Comparison of ENCODE assay signal across 1 cellular context in the genomic region with DNA sequence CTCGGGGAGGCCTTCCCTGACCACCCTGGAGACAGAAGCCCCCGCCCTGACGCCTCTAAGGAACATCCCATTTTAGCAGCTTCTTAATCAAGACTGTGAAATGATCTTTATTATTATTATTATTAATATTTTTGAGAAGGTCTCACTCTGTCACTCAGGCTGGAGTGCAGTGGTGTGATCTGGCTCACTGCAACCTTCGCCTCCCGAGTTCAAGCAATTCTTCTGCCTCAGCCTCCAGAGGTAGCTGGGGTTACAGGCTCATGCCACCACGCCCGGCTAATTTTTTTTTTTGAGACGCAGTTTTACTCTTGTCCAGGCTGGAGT.
TF ChIP-seq lines count a peak whose summit lies in the region.

No MANE protein-coding gene starts in this region.

TF ChIP-seq in H1, 55 proteins besides CTCF, POLR2A, EP300 and RAD21:
- TF ChIP-seq BRCA1 (IDR thresholded peaks at IDR 0.05; ENCODE audit: low read depth, low read length) (no peak), CHD1 (IDR thresholded peaks at IDR 0.05; ENCODE audit: low read depth, low read length) (no peak), POU5F1 (IDR thresholded peaks at IDR 0.05; ENCODE audit: low read depth, low read length) (no peak), YY1 (IDR thresholded peaks at IDR 0.05; ENCODE audit: low read depth, low read length) (no peak), CBX5 (IDR thresholded peaks at IDR 0.05; ENCODE audit: low read depth, low read length) (no peak), FOSL1 (IDR thresholded peaks at IDR 0.05; ENCODE audit: insufficient read depth, low read depth, low read length) (no peak), TBP (IDR thresholded peaks at IDR 0.05; ENCODE audit: low read depth, low read length) (no peak), KDM1A (IDR thresholded peaks at IDR 0.05; ENCODE audit: borderline replicate concordance, low read length) (no peak)
- TF ChIP-seq, protein P1, sequence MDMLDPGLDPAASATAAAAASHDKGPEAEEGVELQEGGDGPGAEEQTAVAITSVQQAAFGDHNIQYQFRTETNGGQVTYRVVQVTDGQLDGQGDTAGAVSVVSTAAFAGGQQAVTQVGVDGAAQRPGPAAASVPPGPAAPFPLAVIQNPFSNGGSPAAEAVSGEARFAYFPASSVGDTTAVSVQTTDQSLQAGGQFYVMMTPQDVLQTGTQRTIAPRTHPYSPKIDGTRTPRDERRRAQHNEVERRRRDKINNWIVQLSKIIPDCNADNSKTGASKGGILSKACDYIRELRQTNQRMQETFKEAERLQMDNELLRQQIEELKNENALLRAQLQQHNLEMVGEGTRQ (IDR thresholded peaks at IDR 0.05; ENCODE audit: low read length): no peak
- TF ChIP-seq, protein P2, sequence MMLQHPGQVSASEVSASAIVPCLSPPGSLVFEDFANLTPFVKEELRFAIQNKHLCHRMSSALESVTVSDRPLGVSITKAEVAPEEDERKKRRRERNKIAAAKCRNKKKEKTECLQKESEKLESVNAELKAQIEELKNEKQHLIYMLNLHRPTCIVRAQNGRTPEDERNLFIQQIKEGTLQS (IDR thresholded peaks at IDR 0.05; ENCODE audit: insufficient read depth, low read depth, low read length): no peak
- TF ChIP-seq, protein P3, sequence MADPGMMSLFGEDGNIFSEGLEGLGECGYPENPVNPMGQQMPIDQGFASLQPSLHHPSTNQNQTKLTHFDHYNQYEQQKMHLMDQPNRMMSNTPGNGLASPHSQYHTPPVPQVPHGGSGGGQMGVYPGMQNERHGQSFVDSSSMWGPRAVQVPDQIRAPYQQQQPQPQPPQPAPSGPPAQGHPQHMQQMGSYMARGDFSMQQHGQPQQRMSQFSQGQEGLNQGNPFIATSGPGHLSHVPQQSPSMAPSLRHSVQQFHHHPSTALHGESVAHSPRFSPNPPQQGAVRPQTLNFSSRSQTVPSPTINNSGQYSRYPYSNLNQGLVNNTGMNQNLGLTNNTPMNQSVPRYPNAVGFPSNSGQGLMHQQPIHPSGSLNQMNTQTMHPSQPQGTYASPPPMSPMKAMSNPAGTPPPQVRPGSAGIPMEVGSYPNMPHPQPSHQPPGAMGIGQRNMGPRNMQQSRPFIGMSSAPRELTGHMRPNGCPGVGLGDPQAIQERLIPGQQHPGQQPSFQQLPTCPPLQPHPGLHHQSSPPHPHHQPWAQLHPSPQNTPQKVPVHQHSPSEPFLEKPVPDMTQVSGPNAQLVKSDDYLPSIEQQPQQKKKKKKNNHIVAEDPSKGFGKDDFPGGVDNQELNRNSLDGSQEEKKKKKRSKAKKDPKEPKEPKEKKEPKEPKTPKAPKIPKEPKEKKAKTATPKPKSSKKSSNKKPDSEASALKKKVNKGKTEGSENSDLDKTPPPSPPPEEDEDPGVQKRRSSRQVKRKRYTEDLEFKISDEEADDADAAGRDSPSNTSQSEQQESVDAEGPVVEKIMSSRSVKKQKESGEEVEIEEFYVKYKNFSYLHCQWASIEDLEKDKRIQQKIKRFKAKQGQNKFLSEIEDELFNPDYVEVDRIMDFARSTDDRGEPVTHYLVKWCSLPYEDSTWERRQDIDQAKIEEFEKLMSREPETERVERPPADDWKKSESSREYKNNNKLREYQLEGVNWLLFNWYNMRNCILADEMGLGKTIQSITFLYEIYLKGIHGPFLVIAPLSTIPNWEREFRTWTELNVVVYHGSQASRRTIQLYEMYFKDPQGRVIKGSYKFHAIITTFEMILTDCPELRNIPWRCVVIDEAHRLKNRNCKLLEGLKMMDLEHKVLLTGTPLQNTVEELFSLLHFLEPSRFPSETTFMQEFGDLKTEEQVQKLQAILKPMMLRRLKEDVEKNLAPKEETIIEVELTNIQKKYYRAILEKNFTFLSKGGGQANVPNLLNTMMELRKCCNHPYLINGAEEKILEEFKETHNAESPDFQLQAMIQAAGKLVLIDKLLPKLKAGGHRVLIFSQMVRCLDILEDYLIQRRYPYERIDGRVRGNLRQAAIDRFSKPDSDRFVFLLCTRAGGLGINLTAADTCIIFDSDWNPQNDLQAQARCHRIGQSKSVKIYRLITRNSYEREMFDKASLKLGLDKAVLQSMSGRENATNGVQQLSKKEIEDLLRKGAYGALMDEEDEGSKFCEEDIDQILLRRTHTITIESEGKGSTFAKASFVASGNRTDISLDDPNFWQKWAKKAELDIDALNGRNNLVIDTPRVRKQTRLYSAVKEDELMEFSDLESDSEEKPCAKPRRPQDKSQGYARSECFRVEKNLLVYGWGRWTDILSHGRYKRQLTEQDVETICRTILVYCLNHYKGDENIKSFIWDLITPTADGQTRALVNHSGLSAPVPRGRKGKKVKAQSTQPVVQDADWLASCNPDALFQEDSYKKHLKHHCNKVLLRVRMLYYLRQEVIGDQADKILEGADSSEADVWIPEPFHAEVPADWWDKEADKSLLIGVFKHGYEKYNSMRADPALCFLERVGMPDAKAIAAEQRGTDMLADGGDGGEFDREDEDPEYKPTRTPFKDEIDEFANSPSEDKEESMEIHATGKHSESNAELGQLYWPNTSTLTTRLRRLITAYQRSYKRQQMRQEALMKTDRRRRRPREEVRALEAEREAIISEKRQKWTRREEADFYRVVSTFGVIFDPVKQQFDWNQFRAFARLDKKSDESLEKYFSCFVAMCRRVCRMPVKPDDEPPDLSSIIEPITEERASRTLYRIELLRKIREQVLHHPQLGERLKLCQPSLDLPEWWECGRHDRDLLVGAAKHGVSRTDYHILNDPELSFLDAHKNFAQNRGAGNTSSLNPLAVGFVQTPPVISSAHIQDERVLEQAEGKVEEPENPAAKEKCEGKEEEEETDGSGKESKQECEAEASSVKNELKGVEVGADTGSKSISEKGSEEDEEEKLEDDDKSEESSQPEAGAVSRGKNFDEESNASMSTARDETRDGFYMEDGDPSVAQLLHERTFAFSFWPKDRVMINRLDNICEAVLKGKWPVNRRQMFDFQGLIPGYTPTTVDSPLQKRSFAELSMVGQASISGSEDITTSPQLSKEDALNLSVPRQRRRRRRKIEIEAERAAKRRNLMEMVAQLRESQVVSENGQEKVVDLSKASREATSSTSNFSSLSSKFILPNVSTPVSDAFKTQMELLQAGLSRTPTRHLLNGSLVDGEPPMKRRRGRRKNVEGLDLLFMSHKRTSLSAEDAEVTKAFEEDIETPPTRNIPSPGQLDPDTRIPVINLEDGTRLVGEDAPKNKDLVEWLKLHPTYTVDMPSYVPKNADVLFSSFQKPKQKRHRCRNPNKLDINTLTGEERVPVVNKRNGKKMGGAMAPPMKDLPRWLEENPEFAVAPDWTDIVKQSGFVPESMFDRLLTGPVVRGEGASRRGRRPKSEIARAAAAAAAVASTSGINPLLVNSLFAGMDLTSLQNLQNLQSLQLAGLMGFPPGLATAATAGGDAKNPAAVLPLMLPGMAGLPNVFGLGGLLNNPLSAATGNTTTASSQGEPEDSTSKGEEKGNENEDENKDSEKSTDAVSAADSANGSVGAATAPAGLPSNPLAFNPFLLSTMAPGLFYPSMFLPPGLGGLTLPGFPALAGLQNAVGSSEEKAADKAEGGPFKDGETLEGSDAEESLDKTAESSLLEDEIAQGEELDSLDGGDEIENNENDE (IDR thresholded peaks at IDR 0.05; ENCODE audit: insufficient replicate concordance, low read length): no peak
- TF ChIP-seq, protein P4, sequence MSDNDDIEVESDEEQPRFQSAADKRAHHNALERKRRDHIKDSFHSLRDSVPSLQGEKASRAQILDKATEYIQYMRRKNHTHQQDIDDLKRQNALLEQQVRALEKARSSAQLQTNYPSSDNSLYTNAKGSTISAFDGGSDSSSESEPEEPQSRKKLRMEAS (IDR thresholded peaks at IDR 0.05): no peak
